In the genomic region with DNA sequence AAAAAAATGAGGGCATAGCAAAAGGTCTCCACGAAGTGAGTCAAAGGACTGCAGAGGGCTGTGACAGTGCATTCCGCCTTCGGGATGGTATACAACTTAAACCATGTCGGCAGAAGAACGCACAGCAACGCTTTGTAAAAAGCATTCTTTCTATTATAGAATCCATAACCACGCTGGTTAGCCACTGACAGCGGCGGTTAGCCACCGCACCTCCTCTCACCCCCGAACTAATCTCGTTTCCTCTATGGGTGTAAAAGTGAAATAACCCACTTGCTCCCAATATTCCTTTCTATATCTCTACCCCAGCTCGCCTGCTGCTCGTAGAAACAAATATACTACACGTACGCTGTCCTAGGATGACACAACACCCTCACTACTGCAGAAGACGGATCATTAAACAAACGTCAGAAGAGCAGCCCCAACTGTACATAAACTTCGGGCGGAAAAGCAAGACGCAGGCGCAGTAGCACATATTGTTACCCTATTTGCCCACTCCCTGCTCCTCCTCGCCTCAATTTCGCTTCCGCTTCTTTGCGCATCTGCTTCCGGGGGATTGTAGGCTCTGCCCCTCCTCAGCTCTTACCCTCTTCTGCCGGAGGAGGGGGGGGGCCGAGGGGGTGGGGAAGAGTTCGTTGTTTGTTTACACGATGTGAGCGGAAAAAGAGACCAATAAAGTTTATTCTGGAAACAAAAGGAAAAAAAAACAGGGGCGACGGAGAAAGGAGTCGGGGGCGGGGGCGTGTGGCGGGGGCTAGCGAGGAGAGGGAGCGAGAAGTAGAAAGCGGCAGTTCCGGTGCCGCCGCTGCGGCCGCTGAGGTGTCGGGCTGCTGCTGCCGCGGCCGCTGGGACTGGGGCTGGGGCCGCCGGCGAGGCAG, we compare ENCODE assay signal across 1 cellular context.
TF ChIP-seq lines count a peak whose summit lies in the region.

A gene (plus strand): TSS at position 787 of the 875 bp plus-strand sequence. CDS start 50,469 bp downstream, outside the sequence.

TF ChIP-seq in K562, 482 proteins besides CTCF, POLR2A, EP300 and RAD21 (continued from another document and continues in another):
- TF ChIP-seq, protein P1, sequence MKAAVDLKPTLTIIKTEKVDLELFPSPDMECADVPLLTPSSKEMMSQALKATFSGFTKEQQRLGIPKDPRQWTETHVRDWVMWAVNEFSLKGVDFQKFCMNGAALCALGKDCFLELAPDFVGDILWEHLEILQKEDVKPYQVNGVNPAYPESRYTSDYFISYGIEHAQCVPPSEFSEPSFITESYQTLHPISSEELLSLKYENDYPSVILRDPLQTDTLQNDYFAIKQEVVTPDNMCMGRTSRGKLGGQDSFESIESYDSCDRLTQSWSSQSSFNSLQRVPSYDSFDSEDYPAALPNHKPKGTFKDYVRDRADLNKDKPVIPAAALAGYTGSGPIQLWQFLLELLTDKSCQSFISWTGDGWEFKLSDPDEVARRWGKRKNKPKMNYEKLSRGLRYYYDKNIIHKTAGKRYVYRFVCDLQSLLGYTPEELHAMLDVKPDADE (conservative IDR thresholded peaks at IDR 0.05; ENCODE audit: control insufficient read depth, low read depth, low read length): no peak; the same call in 1 of the 2 replicates
- TF ChIP-seq HOXB6 (CRISPR knock-in tag; IDR thresholded peaks at IDR 0.05; ENCODE audit: borderline replicate concordance): no peak
- no peak for TF ChIP-seq PCBP2 (IDR thresholded peaks at IDR 0.05; ENCODE audit: low read depth, low read length, poor library complexity, severe bottlenecking)
- no peak for TF ChIP-seq ZNF146 (CRISPR knock-in tag; IDR thresholded peaks at IDR 0.05; ENCODE audit: unreplicated experiment)
- TF ChIP-seq TAF15 (IDR thresholded peaks at IDR 0.05; ENCODE audit: low read depth, low read length): no peak
- TF ChIP-seq HDAC8 (tag; IDR thresholded peaks at IDR 0.05): no peak
- TF ChIP-seq, protein P2, sequence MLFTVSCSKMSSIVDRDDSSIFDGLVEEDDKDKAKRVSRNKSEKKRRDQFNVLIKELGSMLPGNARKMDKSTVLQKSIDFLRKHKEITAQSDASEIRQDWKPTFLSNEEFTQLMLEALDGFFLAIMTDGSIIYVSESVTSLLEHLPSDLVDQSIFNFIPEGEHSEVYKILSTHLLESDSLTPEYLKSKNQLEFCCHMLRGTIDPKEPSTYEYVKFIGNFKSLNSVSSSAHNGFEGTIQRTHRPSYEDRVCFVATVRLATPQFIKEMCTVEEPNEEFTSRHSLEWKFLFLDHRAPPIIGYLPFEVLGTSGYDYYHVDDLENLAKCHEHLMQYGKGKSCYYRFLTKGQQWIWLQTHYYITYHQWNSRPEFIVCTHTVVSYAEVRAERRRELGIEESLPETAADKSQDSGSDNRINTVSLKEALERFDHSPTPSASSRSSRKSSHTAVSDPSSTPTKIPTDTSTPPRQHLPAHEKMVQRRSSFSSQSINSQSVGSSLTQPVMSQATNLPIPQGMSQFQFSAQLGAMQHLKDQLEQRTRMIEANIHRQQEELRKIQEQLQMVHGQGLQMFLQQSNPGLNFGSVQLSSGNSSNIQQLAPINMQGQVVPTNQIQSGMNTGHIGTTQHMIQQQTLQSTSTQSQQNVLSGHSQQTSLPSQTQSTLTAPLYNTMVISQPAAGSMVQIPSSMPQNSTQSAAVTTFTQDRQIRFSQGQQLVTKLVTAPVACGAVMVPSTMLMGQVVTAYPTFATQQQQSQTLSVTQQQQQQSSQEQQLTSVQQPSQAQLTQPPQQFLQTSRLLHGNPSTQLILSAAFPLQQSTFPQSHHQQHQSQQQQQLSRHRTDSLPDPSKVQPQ (CRISPR knock-in tag; IDR thresholded peaks at IDR 0.05; ENCODE audit: borderline replicate concordance): no peak
- TF ChIP-seq, protein P3, sequence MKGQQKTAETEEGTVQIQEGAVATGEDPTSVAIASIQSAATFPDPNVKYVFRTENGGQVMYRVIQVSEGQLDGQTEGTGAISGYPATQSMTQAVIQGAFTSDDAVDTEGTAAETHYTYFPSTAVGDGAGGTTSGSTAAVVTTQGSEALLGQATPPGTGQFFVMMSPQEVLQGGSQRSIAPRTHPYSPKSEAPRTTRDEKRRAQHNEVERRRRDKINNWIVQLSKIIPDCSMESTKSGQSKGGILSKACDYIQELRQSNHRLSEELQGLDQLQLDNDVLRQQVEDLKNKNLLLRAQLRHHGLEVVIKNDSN (CRISPR knock-in tag; IDR thresholded peaks at IDR 0.05): no peak
- peak; percentile 13; the same call in 1 of the 2 replicates for TF ChIP-seq CHD2 (IDR thresholded peaks at IDR 0.05; ENCODE audit: low read depth, low read length)
- no peak for TF ChIP-seq ZNF121 (CRISPR knock-in tag; conservative IDR thresholded peaks at IDR 0.05)
- TF ChIP-seq CBX3 (IDR thresholded peaks at IDR 0.05; ENCODE audit: borderline replicate concordance in 1 of 2, low read length in 2 of 2): no peak
- no peak for TF ChIP-seq SMARCC2 (IDR thresholded peaks at IDR 0.05; ENCODE audit: low read depth)
- no peak for TF ChIP-seq KLF10 (CRISPR knock-in tag; IDR thresholded peaks at IDR 0.05)
- no peak for TF ChIP-seq ZZZ3 (IDR thresholded peaks at IDR 0.05)
- TF ChIP-seq SUPT5H (IDR thresholded peaks at IDR 0.05): peak; percentile 78
- no peak for TF ChIP-seq ZNF830 (CRISPR knock-in tag; IDR thresholded peaks at IDR 0.05)
- TF ChIP-seq MED1 (CRISPR knock-in tag; IDR thresholded peaks at IDR 0.05; ENCODE audit: borderline replicate concordance): no peak
- TF ChIP-seq YY1 (IDR thresholded peaks at IDR 0.05; ENCODE audit: borderline replicate concordance in 1 of 3, control insufficient read depth in 1 of 3, extremely low read depth in 1 of 3, insufficient read depth in 3 of 3, insufficient read length in 1 of 3, insufficient replicate concordance in 2 of 3, low read depth in 1 of 3, low read length in 2 of 3): peak in 2 of 3 experiments; percentile 6 to 41
- TF ChIP-seq, protein P4, sequence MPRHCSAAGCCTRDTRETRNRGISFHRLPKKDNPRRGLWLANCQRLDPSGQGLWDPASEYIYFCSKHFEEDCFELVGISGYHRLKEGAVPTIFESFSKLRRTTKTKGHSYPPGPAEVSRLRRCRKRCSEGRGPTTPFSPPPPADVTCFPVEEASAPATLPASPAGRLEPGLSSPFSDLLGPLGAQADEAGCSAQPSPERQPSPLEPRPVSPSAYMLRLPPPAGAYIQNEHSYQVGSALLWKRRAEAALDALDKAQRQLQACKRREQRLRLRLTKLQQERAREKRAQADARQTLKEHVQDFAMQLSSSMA (CRISPR knock-in tag; IDR thresholded peaks at IDR 0.05): no peak
- no peak for TF ChIP-seq KDM5B (IDR thresholded peaks at IDR 0.05; ENCODE audit: insufficient replicate concordance, low read depth, low read length)
- TF ChIP-seq ARID2 (IDR thresholded peaks at IDR 0.05): no peak
- no peak for TF ChIP-seq NUFIP1 (IDR thresholded peaks at IDR 0.05; ENCODE audit: partially characterized antibody)
- TF ChIP-seq, protein P5, sequence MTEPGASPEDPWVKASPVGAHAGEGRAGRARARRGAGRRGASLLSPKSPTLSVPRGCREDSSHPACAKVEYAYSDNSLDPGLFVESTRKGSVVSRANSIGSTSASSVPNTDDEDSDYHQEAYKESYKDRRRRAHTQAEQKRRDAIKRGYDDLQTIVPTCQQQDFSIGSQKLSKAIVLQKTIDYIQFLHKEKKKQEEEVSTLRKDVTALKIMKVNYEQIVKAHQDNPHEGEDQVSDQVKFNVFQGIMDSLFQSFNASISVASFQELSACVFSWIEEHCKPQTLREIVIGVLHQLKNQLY (CRISPR knock-in tag; conservative IDR thresholded peaks at IDR 0.05): no peak
- no peak for TF ChIP-seq ETV5 (CRISPR knock-in tag; IDR thresholded peaks at IDR 0.05; ENCODE audit: low read depth)
- peak; percentile 77 for TF ChIP-seq CREB1 (IDR thresholded peaks at IDR 0.05)
- TF ChIP-seq CREB1 (CRISPR knock-in tag; IDR thresholded peaks at IDR 0.05): peak; percentile 56; the same call in 1 of the 2 replicates
- TF ChIP-seq, protein P6, sequence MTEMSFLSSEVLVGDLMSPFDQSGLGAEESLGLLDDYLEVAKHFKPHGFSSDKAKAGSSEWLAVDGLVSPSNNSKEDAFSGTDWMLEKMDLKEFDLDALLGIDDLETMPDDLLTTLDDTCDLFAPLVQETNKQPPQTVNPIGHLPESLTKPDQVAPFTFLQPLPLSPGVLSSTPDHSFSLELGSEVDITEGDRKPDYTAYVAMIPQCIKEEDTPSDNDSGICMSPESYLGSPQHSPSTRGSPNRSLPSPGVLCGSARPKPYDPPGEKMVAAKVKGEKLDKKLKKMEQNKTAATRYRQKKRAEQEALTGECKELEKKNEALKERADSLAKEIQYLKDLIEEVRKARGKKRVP (CRISPR knock-in tag; IDR thresholded peaks at IDR 0.05): no peak
- TF ChIP-seq, protein P7, sequence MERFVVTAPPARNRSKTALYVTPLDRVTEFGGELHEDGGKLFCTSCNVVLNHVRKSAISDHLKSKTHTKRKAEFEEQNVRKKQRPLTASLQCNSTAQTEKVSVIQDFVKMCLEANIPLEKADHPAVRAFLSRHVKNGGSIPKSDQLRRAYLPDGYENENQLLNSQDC (CRISPR knock-in tag; IDR thresholded peaks at IDR 0.05): no peak
- no peak for TF ChIP-seq ZNF311 (CRISPR knock-in tag; IDR thresholded peaks at IDR 0.05)
- TF ChIP-seq ZNF124 (CRISPR knock-in tag; IDR thresholded peaks at IDR 0.05): no peak
- no peak for TF ChIP-seq MCM3 (IDR thresholded peaks at IDR 0.05)
- TF ChIP-seq ZNF41 (CRISPR knock-in tag; conservative IDR thresholded peaks at IDR 0.05): no peak
- TF ChIP-seq ZNF282 (CRISPR knock-in tag; IDR thresholded peaks at IDR 0.05): no peak
- TF ChIP-seq RBM14 (IDR thresholded peaks at IDR 0.05; ENCODE audit: borderline replicate concordance, insufficient read depth, low read depth, low read length): no peak
- TF ChIP-seq, protein P8, sequence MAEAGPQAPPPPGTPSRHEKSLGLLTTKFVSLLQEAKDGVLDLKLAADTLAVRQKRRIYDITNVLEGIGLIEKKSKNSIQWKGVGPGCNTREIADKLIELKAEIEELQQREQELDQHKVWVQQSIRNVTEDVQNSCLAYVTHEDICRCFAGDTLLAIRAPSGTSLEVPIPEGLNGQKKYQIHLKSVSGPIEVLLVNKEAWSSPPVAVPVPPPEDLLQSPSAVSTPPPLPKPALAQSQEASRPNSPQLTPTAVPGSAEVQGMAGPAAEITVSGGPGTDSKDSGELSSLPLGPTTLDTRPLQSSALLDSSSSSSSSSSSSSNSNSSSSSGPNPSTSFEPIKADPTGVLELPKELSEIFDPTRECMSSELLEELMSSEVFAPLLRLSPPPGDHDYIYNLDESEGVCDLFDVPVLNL (CRISPR knock-in tag; IDR thresholded peaks at IDR 0.05; ENCODE audit: low read depth): no peak
- TF ChIP-seq, protein P9, sequence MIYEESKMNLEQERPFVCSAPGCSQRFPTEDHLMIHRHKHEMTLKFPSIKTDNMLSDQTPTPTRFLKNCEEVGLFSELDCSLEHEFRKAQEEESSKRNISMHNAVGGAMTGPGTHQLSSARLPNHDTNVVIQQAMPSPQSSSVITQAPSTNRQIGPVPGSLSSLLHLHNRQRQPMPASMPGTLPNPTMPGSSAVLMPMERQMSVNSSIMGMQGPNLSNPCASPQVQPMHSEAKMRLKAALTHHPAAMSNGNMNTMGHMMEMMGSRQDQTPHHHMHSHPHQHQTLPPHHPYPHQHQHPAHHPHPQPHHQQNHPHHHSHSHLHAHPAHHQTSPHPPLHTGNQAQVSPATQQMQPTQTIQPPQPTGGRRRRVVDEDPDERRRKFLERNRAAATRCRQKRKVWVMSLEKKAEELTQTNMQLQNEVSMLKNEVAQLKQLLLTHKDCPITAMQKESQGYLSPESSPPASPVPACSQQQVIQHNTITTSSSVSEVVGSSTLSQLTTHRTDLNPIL (CRISPR knock-in tag; IDR thresholded peaks at IDR 0.05): no peak
- TF ChIP-seq, protein P10, sequence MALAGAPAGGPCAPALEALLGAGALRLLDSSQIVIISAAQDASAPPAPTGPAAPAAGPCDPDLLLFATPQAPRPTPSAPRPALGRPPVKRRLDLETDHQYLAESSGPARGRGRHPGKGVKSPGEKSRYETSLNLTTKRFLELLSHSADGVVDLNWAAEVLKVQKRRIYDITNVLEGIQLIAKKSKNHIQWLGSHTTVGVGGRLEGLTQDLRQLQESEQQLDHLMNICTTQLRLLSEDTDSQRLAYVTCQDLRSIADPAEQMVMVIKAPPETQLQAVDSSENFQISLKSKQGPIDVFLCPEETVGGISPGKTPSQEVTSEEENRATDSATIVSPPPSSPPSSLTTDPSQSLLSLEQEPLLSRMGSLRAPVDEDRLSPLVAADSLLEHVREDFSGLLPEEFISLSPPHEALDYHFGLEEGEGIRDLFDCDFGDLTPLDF (CRISPR knock-in tag; IDR thresholded peaks at IDR 0.05): no peak
- TF ChIP-seq, protein P11, sequence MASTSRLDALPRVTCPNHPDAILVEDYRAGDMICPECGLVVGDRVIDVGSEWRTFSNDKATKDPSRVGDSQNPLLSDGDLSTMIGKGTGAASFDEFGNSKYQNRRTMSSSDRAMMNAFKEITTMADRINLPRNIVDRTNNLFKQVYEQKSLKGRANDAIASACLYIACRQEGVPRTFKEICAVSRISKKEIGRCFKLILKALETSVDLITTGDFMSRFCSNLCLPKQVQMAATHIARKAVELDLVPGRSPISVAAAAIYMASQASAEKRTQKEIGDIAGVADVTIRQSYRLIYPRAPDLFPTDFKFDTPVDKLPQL (IDR thresholded peaks at IDR 0.05; ENCODE audit: extremely low read depth, insufficient read length): no peak
- TF ChIP-seq ZNF586 (CRISPR knock-in tag; conservative IDR thresholded peaks at IDR 0.05): no peak
- TF ChIP-seq CREM (IDR thresholded peaks at IDR 0.05; ENCODE audit: low read depth): peak; percentile 80
- no peak for TF ChIP-seq PYGO2 (tag; IDR thresholded peaks at IDR 0.05)
- no peak for TF ChIP-seq RUNX1 (IDR thresholded peaks at IDR 0.05; ENCODE audit: low read depth)
- TF ChIP-seq CEBPB (tag; IDR thresholded peaks at IDR 0.05): peak; percentile 59; the same call in 1 of the 2 replicates
- TF ChIP-seq ZNF431 (CRISPR knock-in tag; IDR thresholded peaks at IDR 0.05): no peak
- no peak for TF ChIP-seq MECOM (CRISPR knock-in tag; IDR thresholded peaks at IDR 0.05)
- TF ChIP-seq E2F3 (CRISPR knock-in tag; IDR thresholded peaks at IDR 0.05): no peak
- no peak for TF ChIP-seq ZNF3 (CRISPR knock-in tag; IDR thresholded peaks at IDR 0.05)
- TF ChIP-seq ZNF175 (CRISPR knock-in tag; IDR thresholded peaks at IDR 0.05; ENCODE audit: low read depth): 0 out of 2 replicates have a peak, but pooled peaks have one; percentile 37
- TF ChIP-seq ZNF253 (CRISPR knock-in tag; conservative IDR thresholded peaks at IDR 0.05): no peak
- TF ChIP-seq, protein P12, sequence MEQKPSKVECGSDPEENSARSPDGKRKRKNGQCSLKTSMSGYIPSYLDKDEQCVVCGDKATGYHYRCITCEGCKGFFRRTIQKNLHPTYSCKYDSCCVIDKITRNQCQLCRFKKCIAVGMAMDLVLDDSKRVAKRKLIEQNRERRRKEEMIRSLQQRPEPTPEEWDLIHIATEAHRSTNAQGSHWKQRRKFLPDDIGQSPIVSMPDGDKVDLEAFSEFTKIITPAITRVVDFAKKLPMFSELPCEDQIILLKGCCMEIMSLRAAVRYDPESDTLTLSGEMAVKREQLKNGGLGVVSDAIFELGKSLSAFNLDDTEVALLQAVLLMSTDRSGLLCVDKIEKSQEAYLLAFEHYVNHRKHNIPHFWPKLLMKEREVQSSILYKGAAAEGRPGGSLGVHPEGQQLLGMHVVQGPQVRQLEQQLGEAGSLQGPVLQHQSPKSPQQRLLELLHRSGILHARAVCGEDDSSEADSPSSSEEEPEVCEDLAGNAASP (IDR thresholded peaks at IDR 0.05): no peak
